Comparison of ENCODE assay signal across 12 cellular contexts in the genomic region with DNA sequence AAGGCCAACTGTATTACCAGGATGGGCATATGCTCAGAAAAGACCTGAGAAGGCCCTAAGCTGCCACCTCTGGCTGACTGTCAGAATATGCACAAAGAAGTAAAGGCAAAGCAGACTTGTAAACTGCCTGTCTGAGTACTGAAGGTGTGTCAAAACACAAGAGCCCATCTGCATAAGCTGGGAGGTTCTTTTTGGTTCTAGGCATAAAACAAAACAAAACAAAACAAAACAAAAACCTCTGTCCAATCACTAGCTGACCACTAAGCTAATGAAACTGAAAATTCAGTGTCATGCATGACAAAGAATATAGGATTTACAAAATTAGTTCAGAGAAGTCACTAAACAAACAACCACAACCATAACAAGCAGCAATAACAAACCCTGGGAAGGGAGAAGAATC. TPM values are rescaled to one million over a fixed set of nuclear protein-coding genes. Genes with fewer than 3 reads are reported as not detected.
A peak's percentile ranks its signal among the peaks of the same experiment; 100 is the strongest.
DNase-seq lines count a peak whose midpoint lies in the region; ATAC-seq and TF ChIP-seq lines count a peak whose summit lies in the region.
"Had no signal": no experiment of that assay in that cellular context is flagged by ENCODE, and none has a peak within 500 bp of the region (broad histone marks: within the 10 kb centered on the region; RNA-seq: fewer than 3 reads in every experiment).

No MANE protein-coding gene starts in this region.

- H3K27ac Mint-ChIP-seq in activated T-helper 1 cell treated with anti-CD3 and anti-CD28 coated beads, Interleukin-12 subunit alpha, Interleukin-12 subunit beta, Interleukin-2, Interleukin-4 antibody, amounts not matched to agents 30 ng/mL and 10 ng/mL and 1 ng/mL, durations not matched to agents 14 hours and 24 hours and 36 hours, result no peak overlapping the region
- H3K27ac Mint-ChIP-seq: activated naive CD8-positive, alpha-beta T cell treated with anti-CD3 and anti-CD28 coated beads, Interleukin-2, amount 10 ng/mL, durations not matched to agents 7 days and 5 days had no signal

- no peaks in the 10 kb centered on the region for H3K36me3 Mint-ChIP-seq in activated T-helper 1 cell treated with anti-CD3 and anti-CD28 coated beads, Interleukin-12 subunit alpha, Interleukin-12 subunit beta, Interleukin-2, Interleukin-4 antibody, amounts not matched to agents 30 ng/mL and 10 ng/mL and 1 ng/mL, durations not matched to agents 14 hours and 24 hours and 36 hours (ENCODE audit: low read depth)

- DNase-seq in foreskin keratinocyte (peak in 1 of 2 donors; percentile 25), NCI-H1092 (lab: John Stamatoyannopoulos, UW) (no peak), mesenteric fat pad (ENCODE audit: low spot score) (no peak)
- DNase-seq in stimulated activated naive CD8-positive, alpha-beta T cell treated with anti-CD3 and anti-CD28 coated beads, Interleukin-15, Interleukin-2, amounts not matched to agents 100 U/mL and 50 U/mL, for 24 hours, result no peak
- no peak for DNase-seq in activated T-helper 1 cell treated with anti-CD3 and anti-CD28 coated beads, Interleukin-12 subunit alpha, Interleukin-12 subunit beta, Interleukin-2, Interleukin-4 antibody, amounts not matched to agents 30 ng/mL and 10 ng/mL and 1 ng/mL, durations not matched to agents 14 hours and 24 hours and 36 hours (ENCODE audit: low spot score)
- DNase-seq: activated naive CD8-positive, alpha-beta T cell treated with anti-CD3 and anti-CD28 coated beads, Interleukin-2, amount 10 ng/mL, durations not matched to agents 7 days and 5 days; hippocampal formation; pancreas; T-helper 2 cell had no signal

- peaks cover 3% of the 10 kb centered on the region for H3K9me3 Mint-ChIP-seq in activated T-helper 1 cell treated with anti-CD3 and anti-CD28 coated beads, Interleukin-12 subunit alpha, Interleukin-12 subunit beta, Interleukin-2, Interleukin-4 antibody, amounts not matched to agents 30 ng/mL and 10 ng/mL and 1 ng/mL, durations not matched to agents 14 hours and 24 hours and 36 hours

- peaks cover 10% of the 10 kb centered on the region for H3K27me3 Mint-ChIP-seq in activated T-helper 1 cell treated with anti-CD3 and anti-CD28 coated beads, Interleukin-12 subunit alpha, Interleukin-12 subunit beta, Interleukin-2, Interleukin-4 antibody, amounts not matched to agents 30 ng/mL and 10 ng/mL and 1 ng/mL, durations not matched to agents 14 hours and 24 hours and 36 hours (ENCODE audit: insufficient read depth)

- ATAC-seq in GM18867 (IDR thresholded peaks at IDR 0.05; ENCODE audit: unreplicated experiment) (peak; percentile 95), GM21825 (IDR thresholded peaks at IDR 0.05; ENCODE audit: unreplicated experiment) (peak; percentile 76), HG03571 (IDR thresholded peaks at IDR 0.05; ENCODE audit: unreplicated experiment) (peak; percentile 61), foreskin keratinocyte (peak; percentile 37)
- no peak for ATAC-seq in stimulated activated naive CD8-positive, alpha-beta T cell treated with anti-CD3 and anti-CD28 coated beads, Interleukin-15, Interleukin-2, amounts not matched to agents 100 U/mL and 50 U/mL, for 24 hours

- TF ChIP-seq CTCF in foreskin keratinocyte (conservative IDR thresholded peaks at IDR 0.05), result peak; percentile 33

- H3K27me3 ChIP-seq in foreskin keratinocyte, result no peaks in the 10 kb centered on the region
- H3K27me3 ChIP-seq: pancreas had no signal

- no peak overlapping the region for H3K4me3 Mint-ChIP-seq in activated T-helper 1 cell treated with anti-CD3 and anti-CD28 coated beads, Interleukin-12 subunit alpha, Interleukin-12 subunit beta, Interleukin-2, Interleukin-4 antibody, amounts not matched to agents 30 ng/mL and 10 ng/mL and 1 ng/mL, durations not matched to agents 14 hours and 24 hours and 36 hours
- H3K4me3 Mint-ChIP-seq: activated naive CD8-positive, alpha-beta T cell treated with anti-CD3 and anti-CD28 coated beads, Interleukin-2, amount 10 ng/mL, durations not matched to agents 7 days and 5 days had no signal

- intact Hi-C loops in activated T-helper 1 cell treated with anti-CD3 and anti-CD28 coated beads, Interleukin-12 subunit alpha, Interleukin-12 subunit beta, Interleukin-2, Interleukin-4 antibody, amounts not matched to agents 30 ng/mL and 10 ng/mL and 1 ng/mL, durations not matched to agents 14 hours and 24 hours and 36 hours (cut with micrococcal nuclease), result no loop called here

- H3K27ac ChIP-seq in foreskin keratinocyte, result no peak overlapping the region
- H3K27ac ChIP-seq: pancreas had no signal

- H3K4me1 Mint-ChIP-seq in activated T-helper 1 cell treated with anti-CD3 and anti-CD28 coated beads, Interleukin-12 subunit alpha, Interleukin-12 subunit beta, Interleukin-2, Interleukin-4 antibody, amounts not matched to agents 30 ng/mL and 10 ng/mL and 1 ng/mL, durations not matched to agents 14 hours and 24 hours and 36 hours (ENCODE audit: low read depth), result no peaks in the 10 kb centered on the region
- H3K4me1 Mint-ChIP-seq: activated naive CD8-positive, alpha-beta T cell treated with anti-CD3 and anti-CD28 coated beads, Interleukin-2, amount 10 ng/mL, durations not matched to agents 7 days and 5 days had no signal

- H3K4me1 ChIP-seq in foreskin keratinocyte, result peaks cover 9% of the 10 kb centered on the region

RNA-seq across cellular contexts. Expression of a gene that starts 20.6 kb away (rescaled TPM):
- total RNA-seq in foreskin keratinocyte, result 39.4 and 42.4 TPM in 2 replicates
- polyA plus RNA-seq in foreskin keratinocyte, result 12.8 and 15.1 TPM in 2 replicates
- total RNA-seq in mesenteric fat pad, result 162 TPM
- not detected in 2 replicates for total RNA-seq in activated T-helper 1 cell treated with anti-CD3 and anti-CD28 coated beads, Interleukin-12 subunit alpha, Interleukin-12 subunit beta, Interleukin-2, Interleukin-4 antibody, amounts not matched to agents 30 ng/mL and 10 ng/mL and 1 ng/mL, durations not matched to agents 14 hours and 24 hours and 36 hours
- total RNA-seq: activated naive CD8-positive, alpha-beta T cell treated with anti-CD3 and anti-CD28 coated beads, Interleukin-2, amount 10 ng/mL, durations not matched to agents 7 days and 5 days had no signal

RNA-seq across cellular contexts. Expression of a gene that starts 27.8 kb away (rescaled TPM):
- total RNA-seq in foreskin keratinocyte, result not detected in 2 replicates
- not detected in 2 replicates for polyA plus RNA-seq in foreskin keratinocyte
- total RNA-seq in mesenteric fat pad, result not detected
- not detected in 2 replicates for total RNA-seq in activated T-helper 1 cell treated with anti-CD3 and anti-CD28 coated beads, Interleukin-12 subunit alpha, Interleukin-12 subunit beta, Interleukin-2, Interleukin-4 antibody, amounts not matched to agents 30 ng/mL and 10 ng/mL and 1 ng/mL, durations not matched to agents 14 hours and 24 hours and 36 hours
- total RNA-seq: activated naive CD8-positive, alpha-beta T cell treated with anti-CD3 and anti-CD28 coated beads, Interleukin-2, amount 10 ng/mL, durations not matched to agents 7 days and 5 days; pancreas had no signal
- polyA plus RNA-seq: pancreas had no signal

Comparison
In these comparisons a context has a peak if more than half of its experiments do, and no peak if none do; other contexts are left out.
1. RNA of a gene that starts 20.6 kb away (total RNA-seq): 162 TPM in mesenteric fat pad (single experiment) and 39.4 to 42.4 TPM in foreskin keratinocyte; not detected in activated T-helper 1 cell treated with anti-CD3 and anti-CD28 coated beads, Interleukin-12 subunit alpha, Interleukin-12 subunit beta, Interleukin-2, Interleukin-4 antibody, amounts not matched to agents 30 ng/mL and 10 ng/mL and 1 ng/mL, durations not matched to agents 14 hours and 24 hours and 36 hours; every median in the first group is over 10 times any median in the second.